In genomic region chr6:16806363-16806762, GRCh38 we compare ENCODE assay signal across 7 cellular contexts.
"Had no signal": no experiment of that assay in that cellular context is flagged by ENCODE, and none has a peak within 500 bp of the region (broad histone marks: within the 10 kb centered on the region; RNA-seq: fewer than 3 reads in every experiment).

No MANE protein-coding gene starts in this region.

- ATAC-seq: GM23338 had no signal

- H3K4me3 Mint-ChIP-seq: GM23338, H9, HFFc6 had no signal

- DNase-seq: H9, HCEC 1CT, HFFc6, IMR-90, KBM-7 had no signal

- H3K4me2 ChIP-seq: KMS-11 had no signal

- H3K9ac ChIP-seq: KMS-11 had no signal

- H3K27ac ChIP-seq: KMS-11 had no signal

- H3K4me3 ChIP-seq: GM23338 had no signal

- H3K27ac Mint-ChIP-seq: GM23338, HFFc6 had no signal
